In genomic region chr3:195255571-195256501, GRCh38 we compare ENCODE assay signal across 23 cellular contexts. TPM values are rescaled to one million over a fixed set of nuclear protein-coding genes. Genes with fewer than 3 reads are reported as not detected.
A peak's percentile ranks its signal among the peaks of the same experiment; 100 is the strongest.
DNase-seq lines count a peak whose midpoint lies in the region; ATAC-seq and TF ChIP-seq lines count a peak whose summit lies in the region.
"Had no signal": no experiment of that assay in that cellular context is flagged by ENCODE, and none has a peak within 500 bp of the region (broad histone marks: within the 10 kb centered on the region; RNA-seq: fewer than 3 reads in every experiment).

No MANE protein-coding gene starts in this region.

- peak overlapping the region in 2 of 3 experiments; percentile 23 to 64 for H3K4me3 Mint-ChIP-seq in nephron
- H3K4me3 Mint-ChIP-seq: activated naive CD4-positive, alpha-beta T cell treated with anti-CD3 and anti-CD28 coated beads, Interleukin-2, amount 10 ng/mL, durations not matched to agents 7 days and 5 days; mesothelial cell of epicardium had no signal

- no peak for TF ChIP-seq POLR2A in uterus (IDR thresholded peaks at IDR 0.05)

- peaks cover 61% of the 10 kb centered on the region for H3K4me1 Mint-ChIP-seq in nephron

- no peaks in the 10 kb centered on the region for H3K9me3 ChIP-seq in NT2/D1 (ENCODE audit: insufficient read depth, low read length)
- no peaks in the 10 kb centered on the region for H3K9me3 ChIP-seq in uterus
- H3K9me3 ChIP-seq: gastrocnemius medialis, HAP-1, psoas muscle, upper lobe of right lung had no signal

- no peaks in the 10 kb centered on the region for H3K36me3 Mint-ChIP-seq in nephron (ENCODE audit: low read depth)
- H3K36me3 Mint-ChIP-seq: activated naive CD4-positive, alpha-beta T cell treated with anti-CD3 and anti-CD28 coated beads, Interleukin-2, amount 10 ng/mL, durations not matched to agents 7 days and 5 days; mesothelial cell of epicardium had no signal

- no peak overlapping the region for H3K4me3 ChIP-seq in NT2/D1 (ENCODE audit: insufficient read length, low read depth)
- H3K4me3 ChIP-seq in choroid plexus epithelial cell (ENCODE audit: low read depth, low read length): no peak overlapping the region
- no peak overlapping the region for H3K4me3 ChIP-seq in uterus
- H3K4me3 ChIP-seq: gastrocnemius medialis, HAP-1, psoas muscle, upper lobe of right lung had no signal

- DNase-seq in GM13976 (ENCODE audit: low spot score) (peak; percentile 13), NT2/D1 (ENCODE audit: low read depth, low spot score) (no peak), choroid plexus epithelial cell (ENCODE audit: low read depth) (peak; percentile 34), uterus (no peak)
- DNase-seq: activated CD4-positive, alpha-beta T cell treated with anti-CD3 and anti-CD28 coated beads, Interleukin-2, amount 50 U/mL, for 1 hour; activated naive CD4-positive, alpha-beta T cell treated with anti-CD3 and anti-CD28 coated beads, Interleukin-2, amount 10 ng/mL, durations not matched to agents 7 days and 5 days; AML-193; central memory CD4-positive, alpha-beta T cell; DMS79 treated with DMSO at 0.1 percent for 48 hours; effector CD4-positive, alpha-beta T cell; gastrocnemius medialis; kidney glomerular epithelial cell; NCI-H2081 treated with DMSO at 0.1 percent for 48 hours; psoas muscle; small intestine had no signal

- H3K27me3 ChIP-seq in NT2/D1 (ENCODE audit: insufficient read depth, insufficient read length) (no peaks in the 10 kb centered on the region), uterus (no peaks in the 10 kb centered on the region)
- H3K27me3 ChIP-seq: gastrocnemius medialis, upper lobe of right lung had no signal

- ATAC-seq in GM19328 (IDR thresholded peaks at IDR 0.05; ENCODE audit: unreplicated experiment) (no peak), HG03159 (IDR thresholded peaks at IDR 0.05; ENCODE audit: unreplicated experiment) (no peak), HG03342 (IDR thresholded peaks at IDR 0.05; ENCODE audit: unreplicated experiment) (no peak)
- ATAC-seq: esophagus mucosa, gastrocnemius medialis, psoas muscle, upper lobe of right lung had no signal

- peak overlapping the region in 2 of 3 experiments; percentile 62 to 89 for H3K27ac Mint-ChIP-seq in nephron
- H3K27ac Mint-ChIP-seq: activated naive CD4-positive, alpha-beta T cell treated with anti-CD3 and anti-CD28 coated beads, Interleukin-2, amount 10 ng/mL, durations not matched to agents 7 days and 5 days; mesothelial cell of epicardium had no signal

- H3K9ac ChIP-seq in NT2/D1 (ENCODE audit: insufficient read length, low read depth): peak overlapping the region; percentile 46

- in situ Hi-C loops in GM13976 (cut with MboI; ENCODE audit: low sequenced_read_pairs, unreplicated experiment): loop anchor here (10.0 kb wide), 1 partner anchor 121 kb away; no protein-coding TSS in a partner anchor

- H3K36me3 ChIP-seq in NT2/D1 (ENCODE audit: insufficient read depth, insufficient read length, low read length): peaks cover 31% of the 10 kb centered on the region
- H3K36me3 ChIP-seq in uterus: no peaks in the 10 kb centered on the region
- H3K36me3 ChIP-seq: gastrocnemius medialis, HAP-1, upper lobe of right lung had no signal

- H3K27ac ChIP-seq in uterus: no peak overlapping the region
- H3K27ac ChIP-seq: gastrocnemius medialis, psoas muscle, upper lobe of right lung had no signal

- no peaks in the 10 kb centered on the region for H3K27me3 Mint-ChIP-seq in nephron (ENCODE audit: low read depth)

- no peaks in the 10 kb centered on the region for H3K9me3 Mint-ChIP-seq in nephron
- H3K9me3 Mint-ChIP-seq: activated naive CD4-positive, alpha-beta T cell treated with anti-CD3 and anti-CD28 coated beads, Interleukin-2, amount 10 ng/mL, durations not matched to agents 7 days and 5 days; mesothelial cell of epicardium had no signal

- intact Hi-C loops in uterus (cut with DNase I; ENCODE audit: low total_unique reads): no loop called here

- no peak for TF ChIP-seq CTCF in GM13976 (IDR thresholded peaks at IDR 0.05; ENCODE audit: borderline replicate concordance, control extremely low read depth, extremely low read depth, insufficient read depth, missing control alignments)
- no peak for TF ChIP-seq CTCF in choroid plexus epithelial cell (conservative IDR thresholded peaks at IDR 0.05; ENCODE audit: low read depth, low read length)
- TF ChIP-seq CTCF in nephron (IDR thresholded peaks at IDR 0.05; ENCODE audit: unreplicated experiment in 3 of 3): no peak
- no peak for TF ChIP-seq CTCF in uterus (IDR thresholded peaks at IDR 0.05)

- peaks cover 28% of the 10 kb centered on the region for H3K4me1 ChIP-seq in NT2/D1 (ENCODE audit: insufficient read depth, insufficient read length)
- peaks cover 7 to 19% of the 10 kb centered on the region in 2 donors for H3K4me1 ChIP-seq in uterus

RNA-seq across cellular contexts. Expression of gene XXYLT1, which starts 15.1 kb away (rescaled TPM):
- total RNA-seq in uterus: 10 to 100 TPM; 10.6 to 52.5 (median 23.8) TPM

Comparison
In these comparisons a context has a peak if more than half of its experiments do, and no peak if none do; other contexts are left out.
1. DNase-seq: peak in GM13976 (single experiment) and choroid plexus epithelial cell (single experiment); none in NT2/D1 (single experiment) and uterus (0 of 2).